ENCODE assay signal across 8 cellular contexts in genomic region chr6:52995079-52995912, GRCh38. TPM values are rescaled to one million over a fixed set of nuclear protein-coding genes. Genes with fewer than 3 reads are reported as not detected.
DNase-seq lines count a peak whose midpoint lies in the region; ATAC-seq and TF ChIP-seq lines count a peak whose summit lies in the region.
"Not testable (repeated sequence)": the region's sequence is repeated elsewhere in the genome, so short reads cannot be mapped to it uniquely, and the experiment has no call there.

Gene GSTA4, minus strand, starts transcription at chr6:52995284. Its CDS starts 1,041 bp downstream, at chr6:52994243.

- DNase-seq in A673 (ENCODE audit: low spot score) (peak; percentile 95), NCI-H2171 treated with DMSO at 0.1 percent for 48 hours (lab: John Stamatoyannopoulos, UW) (peak; percentile 94), mammary epithelial cell (peak; percentile 95)

- POLR2A ChIA-PET in A673 (lab: Charles Lee; ENCODE audit: low non-redundant PET), result interaction anchor here (0.5 kb wide), 1 partner anchor 468 kb away, joined by 3 read pairs; no protein-coding TSS in a partner anchor

- H4K20me1 ChIP-seq in mammary epithelial cell (ENCODE audit: insufficient read depth, low read length), result not testable (repeated sequence)

- BruUV-seq in A673 (replicated peaks; lab: Mats Ljungman, UMichigan); mammary epithelial cell (replicated peaks; lab: Mats Ljungman, UMichigan): not testable (repeated sequence)

- CTCF ChIA-PET in A673 (lab: Charles Lee), result not testable (repeated sequence)
- CTCF ChIA-PET in mammary epithelial cell (lab: Charles Lee; ENCODE audit: low non-redundant PET), result interaction anchor here (0.7 to 0.8 kb wide), 3 partner anchors 53 to 348 kb away, joined by 3 to 6 read pairs (median 5); no protein-coding TSS in a partner anchor

- peak within 1 kb of the TSS; percentile 86 for H3K4me2 ChIP-seq in mammary epithelial cell (ENCODE audit: insufficient read depth, low read depth, low read length)

- H3K79me2 ChIP-seq in mammary epithelial cell (ENCODE audit: insufficient read depth, low read length), result not testable (repeated sequence)

- peaks cover 11% of the 10 kb centered on the region for H3K4me1 ChIP-seq in A673 (ENCODE audit: insufficient read depth, low read length, poor library complexity, severe bottlenecking)
- peaks cover 24% of the 10 kb centered on the region for H3K4me1 ChIP-seq in mammary epithelial cell (ENCODE audit: insufficient read depth, low read length)
- H3K4me1 ChIP-seq in iPS-20b (ENCODE audit: insufficient read depth, low read length), result not testable (repeated sequence)

- peak within 1 kb of the TSS; percentile 95 for H3K9ac ChIP-seq in mammary epithelial cell (ENCODE audit: insufficient read depth, low read length)
- H3K9ac ChIP-seq in iPS-20b (ENCODE audit: low read depth, low read length), result peak within 1 kb of the TSS; percentile 95

- H2AFZ ChIP-seq in mammary epithelial cell (ENCODE audit: low read depth, low read length), result peak within 1 kb of the TSS; percentile 95

- H3K27ac ChIP-seq in A673 (ENCODE audit: low read depth, low read length, poor library complexity, severe bottlenecking) (peak within 1 kb of the TSS; percentile 91), VCaP (peak within 1 kb of the TSS; percentile 97), mammary epithelial cell (ENCODE audit: insufficient read depth, low read depth, low read length) (peak within 1 kb of the TSS; percentile 97), iPS-20b (ENCODE audit: low read length) (peak within 1 kb of the TSS; percentile 77), skin epidermis (peak within 1 kb of the TSS; percentile 32 to 99 (median 95))

- H3K27me3 ChIP-seq in A673 (replicated peaks; ENCODE audit: insufficient read depth, low read depth, low read length, poor library complexity); mammary epithelial cell (ENCODE audit: insufficient read depth, low read length); iPS-20b (ENCODE audit: insufficient read depth, low read length): not testable (repeated sequence)

- WGBS in mammary epithelial cell (ENCODE audit: low coverage, missing lambda C conversion rate), result 2% methylated on average over 38 of the region's 41 CpGs

- intact Hi-C loops in A673 (cut with micrococcal nuclease; ENCODE audit: unreplicated experiment), result loop anchor here (5.0 kb wide), 1 partner anchor 47 kb away; no protein-coding TSS in a partner anchor
- intact Hi-C loops in mammary epithelial cell (cut with micrococcal nuclease), result loop anchor here (1.0 to 10.0 kb wide), 6 partner anchors 113 to 578 kb away; no protein-coding TSS in a partner anchor

- dilution Hi-C loops in mammary epithelial cell (cut with HindIII; ENCODE audit: low sequenced_read_pairs), result not testable (repeated sequence)

- in situ Hi-C loops in mammary epithelial cell (cut with MboI; ENCODE audit: low sequenced_read_pairs in 2 of 2), result loop anchor here in 1 of 2 donors (5.0 kb wide), 1 partner anchor 62 kb away; no protein-coding TSS in a partner anchor

- ATAC-seq in GM18867 (IDR thresholded peaks at IDR 0.05; ENCODE audit: unreplicated experiment) (peak; percentile 97), HG03108 (IDR thresholded peaks at IDR 0.05; ENCODE audit: unreplicated experiment) (peak; percentile 99)

- H3K36me3 ChIP-seq in A673 (ENCODE audit: insufficient read depth, low read length, poor library complexity, severe bottlenecking); mammary epithelial cell (ENCODE audit: insufficient read depth, low read length); iPS-20b (ENCODE audit: insufficient read depth, low read depth, low read length): not testable (repeated sequence)

- TF ChIP-seq CTCF in A673 (conservative IDR thresholded peaks at IDR 0.05; ENCODE audit: low read depth, low read length) (peak; percentile 66), VCaP (conservative IDR thresholded peaks at IDR 0.05) (peak; percentile 86), mammary epithelial cell (conservative IDR thresholded peaks at IDR 0.05 in 1 of 2, IDR thresholded peaks at IDR 0.05 in 1 of 2; ENCODE audit: extremely low read depth in 1 of 2, insufficient read depth in 1 of 2, low read depth in 1 of 2, low read length in 2 of 2) (peak; percentile 54 to 85)

- H3K4me3 ChIP-seq in A673 (ENCODE audit: low read depth, low read length, poor library complexity, severe bottlenecking) (peak within 1 kb of the TSS; percentile 72), mammary epithelial cell (replicated peaks in 1 of 3; ENCODE audit: insufficient read depth in 1 of 3, low read depth in 2 of 3, low read length in 3 of 3) (peak within 1 kb of the TSS; percentile 62 to 87 (median 77)), iPS-20b (ENCODE audit: low read length) (peak within 1 kb of the TSS; percentile 89), skin epidermis (peak within 1 kb of the TSS; percentile 58 to 84 (median 70))

- H3K9me3 ChIP-seq in A673 (ENCODE audit: low read depth, low read length, poor library complexity, severe bottlenecking); mammary epithelial cell (replicated peaks; ENCODE audit: insufficient read depth, low read length); iPS-20b (ENCODE audit: insufficient read depth, low read depth, low read length): not testable (repeated sequence)

RNA-seq across cellular contexts. Expression of gene GSTA4, which starts in this region (rescaled TPM):
- total RNA-seq in A673 (2021) (30.8 and 39.2 TPM in 2 replicates), mammary epithelial cell (10 to 100 TPM in 1 of 2 donors, 1 to 10 TPM in 1; 8.3 to 12.2 TPM)
- 6.9 TPM for polyA plus RNA-seq in mammary epithelial cell
- polyA minus RNA-seq in mammary epithelial cell, result 6.1 TPM

Comparison
In these comparisons a context has a peak if more than half of its experiments do, and no peak if none do; other contexts are left out.
1. Peak in every context shown above with its lines: DNase-seq, ATAC-seq, H3K4me3 ChIP-seq and H3K27ac ChIP-seq.